6 cellular contexts compared by ENCODE assay signal in the genomic region with DNA sequence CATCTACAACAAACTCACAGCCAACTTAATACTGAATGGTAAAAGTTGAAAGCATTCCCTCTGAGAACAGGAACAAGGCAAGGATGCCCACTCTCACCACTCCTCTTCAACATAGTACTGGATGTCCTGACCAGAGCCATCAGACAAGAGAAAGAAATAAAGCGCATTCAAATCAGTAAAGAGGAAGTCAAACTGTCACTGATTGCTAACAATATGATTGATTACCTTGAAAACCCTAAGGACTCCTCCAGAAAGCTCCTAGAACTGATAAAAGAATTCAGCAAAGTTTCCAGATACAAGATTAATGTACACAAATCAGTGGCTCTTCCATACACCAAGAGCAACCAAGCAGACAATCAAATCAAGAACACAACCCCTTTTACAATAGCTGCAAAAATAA.
DNase-seq lines count a peak whose midpoint lies in the region; ATAC-seq and TF ChIP-seq lines count a peak whose summit lies in the region.
"Not testable (repeated sequence)": the region's sequence is repeated elsewhere in the genome, so short reads cannot be mapped to it uniquely, and the experiment has no call there.

No MANE protein-coding gene starts in this region.

- peaks cover 50% of the 10 kb centered on the region for H3K4me1 Mint-ChIP-seq in CD4-positive, alpha-beta T cell (ENCODE audit: low read depth)
- H3K4me1 Mint-ChIP-seq in activated naive CD4-positive, alpha-beta T cell treated with anti-CD3 and anti-CD28 coated beads, Interleukin-2, amount 50 U/mL, for 24 hours, result peaks cover 54% of the 10 kb centered on the region
- peaks cover 43 to 47% of the 10 kb centered on the region in 2 donors for H3K4me1 Mint-ChIP-seq in immature natural killer cell
- H3K4me1 Mint-ChIP-seq in natural killer cell, result peaks cover 36 to 37% of the 10 kb centered on the region in 2 donors
- peaks cover 35% of the 10 kb centered on the region for H3K4me1 Mint-ChIP-seq in stimulated activated effector memory CD8-positive, alpha-beta T cell treated with anti-CD3 and anti-CD28 coated beads, Interleukin-12 subunit alpha, Interleukin-12 subunit beta, amount 100 ng/mL, for 72 hours

- peak overlapping the region; percentile 58 for H3K27ac Mint-ChIP-seq in CD4-positive, alpha-beta T cell
- peak overlapping the region; percentile 27 for H3K27ac Mint-ChIP-seq in activated naive CD4-positive, alpha-beta T cell treated with anti-CD3 and anti-CD28 coated beads, Interleukin-2, amount 50 U/mL, for 24 hours
- peak overlapping the region in 5 of 6 donors; percentile 0 to 47 (median 11) for H3K27ac Mint-ChIP-seq in immature natural killer cell
- peak overlapping the region; percentile 16 to 34 for H3K27ac Mint-ChIP-seq in natural killer cell
- peak overlapping the region; percentile 27 for H3K27ac Mint-ChIP-seq in stimulated activated effector memory CD8-positive, alpha-beta T cell treated with anti-CD3 and anti-CD28 coated beads, Interleukin-12 subunit alpha, Interleukin-12 subunit beta, amount 100 ng/mL, for 72 hours

- CTCF ChIA-PET in CD4-positive, alpha-beta T cell (lab: Charles Lee), result not testable (repeated sequence)

- not testable (repeated sequence) for H3K27ac ChIP-seq in CD4-positive, alpha-beta T cell (ENCODE audit: low read depth, low read length)

- not testable (repeated sequence) for DNase-seq in CD4-positive, alpha-beta T cell; immature natural killer cell; natural killer cell; stimulated activated effector memory CD8-positive, alpha-beta T cell treated with anti-CD3 and anti-CD28 coated beads, Interleukin-12 subunit alpha, Interleukin-12 subunit beta, amount 100 ng/mL, for 72 hours (ENCODE audit: low spot score in 2 of 2)
- peak; percentile 21 for DNase-seq in OCI-M1 (lab: John Stamatoyannopoulos, UW)

- not testable (repeated sequence) for H3K9me3 Mint-ChIP-seq in CD4-positive, alpha-beta T cell; activated naive CD4-positive, alpha-beta T cell treated with anti-CD3 and anti-CD28 coated beads, Interleukin-2, amount 50 U/mL, for 24 hours; immature natural killer cell; natural killer cell; stimulated activated effector memory CD8-positive, alpha-beta T cell treated with anti-CD3 and anti-CD28 coated beads, Interleukin-12 subunit alpha, Interleukin-12 subunit beta, amount 100 ng/mL, for 72 hours

- not testable (repeated sequence) for H3K4me3 Mint-ChIP-seq in CD4-positive, alpha-beta T cell; activated naive CD4-positive, alpha-beta T cell treated with anti-CD3 and anti-CD28 coated beads, Interleukin-2, amount 50 U/mL, for 24 hours; immature natural killer cell; natural killer cell; stimulated activated effector memory CD8-positive, alpha-beta T cell treated with anti-CD3 and anti-CD28 coated beads, Interleukin-12 subunit alpha, Interleukin-12 subunit beta, amount 100 ng/mL, for 72 hours

- intact Hi-C loops in CD4-positive, alpha-beta T cell (cut with DNase I, micrococcal nuclease), result loop anchor here in 1 of 2 experiments (10.0 kb wide), 1 partner anchor 46 kb away; a partner anchor contains a TSS
- intact Hi-C loops in natural killer cell (cut with micrococcal nuclease), result loop anchor here (10.0 kb wide), 1 partner anchor 236 kb away; the partner anchor contains the start of gene CCT8

- H3K36me3 Mint-ChIP-seq in CD4-positive, alpha-beta T cell (ENCODE audit: low read depth); activated naive CD4-positive, alpha-beta T cell treated with anti-CD3 and anti-CD28 coated beads, Interleukin-2, amount 50 U/mL, for 24 hours; immature natural killer cell; natural killer cell; stimulated activated effector memory CD8-positive, alpha-beta T cell treated with anti-CD3 and anti-CD28 coated beads, Interleukin-12 subunit alpha, Interleukin-12 subunit beta, amount 100 ng/mL, for 72 hours: not testable (repeated sequence)

- not testable (repeated sequence) for ATAC-seq in CD4-positive, alpha-beta T cell (ENCODE audit: poor library complexity); natural killer cell; stimulated activated effector memory CD8-positive, alpha-beta T cell treated with anti-CD3 and anti-CD28 coated beads, Interleukin-12 subunit alpha, Interleukin-12 subunit beta, amount 100 ng/mL, for 72 hours

- TF ChIP-seq CTCF in CD4-positive, alpha-beta T cell (IDR thresholded peaks at IDR 0.05); natural killer cell (IDR thresholded peaks at IDR 0.05): not testable (repeated sequence)

- H3K27me3 Mint-ChIP-seq in CD4-positive, alpha-beta T cell; activated naive CD4-positive, alpha-beta T cell treated with anti-CD3 and anti-CD28 coated beads, Interleukin-2, amount 50 U/mL, for 24 hours; immature natural killer cell (ENCODE audit: low read depth in 3 of 3); natural killer cell (ENCODE audit: low read depth in 2 of 2): not testable (repeated sequence)

- not testable (repeated sequence) for H3K9me3 ChIP-seq in CD4-positive, alpha-beta T cell (ENCODE audit: control insufficient read depth, low read length)

- H3K27me3 ChIP-seq in CD4-positive, alpha-beta T cell (ENCODE audit: control insufficient read depth, insufficient read depth, low read length), result not testable (repeated sequence)

- POLR2A ChIA-PET in CD4-positive, alpha-beta T cell (lab: Charles Lee), result not testable (repeated sequence)
